17 cellular contexts compared by ENCODE assay signal in the genomic region with DNA sequence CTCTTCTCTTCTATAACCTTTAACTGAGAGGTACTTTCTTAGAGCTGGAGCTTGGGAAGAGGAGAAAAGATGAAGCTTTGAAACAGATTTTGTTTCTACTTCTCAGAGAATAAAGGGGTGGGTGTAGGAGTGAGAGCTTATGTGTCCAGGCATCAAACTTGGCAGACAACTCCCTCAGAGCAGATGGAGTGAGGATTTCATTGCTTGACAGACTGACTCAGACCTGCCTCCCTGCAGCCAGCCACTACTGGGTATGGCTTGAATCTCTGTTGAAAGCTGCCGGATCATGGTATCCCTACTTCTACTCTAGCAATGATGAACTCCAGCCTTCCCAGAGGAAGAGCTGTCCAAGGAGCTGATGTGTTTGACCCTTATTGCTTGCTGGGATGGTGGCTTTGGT. TPM values are rescaled to one million over a fixed set of nuclear protein-coding genes. Genes with fewer than 3 reads are reported as not detected.
"Had no signal": no experiment of that assay in that cellular context is flagged by ENCODE, and none has a peak within 500 bp of the region (broad histone marks: within the 10 kb centered on the region; RNA-seq: fewer than 3 reads in every experiment).

No MANE protein-coding gene starts in this region.

- H3K9me3 ChIP-seq: breast epithelium, left lung, prostate gland, right lobe of liver, spleen, thyroid gland had no signal

- H3K36me3 Mint-ChIP-seq: memory B cell had no signal

- ATAC-seq: left lung; naive thymus-derived CD8-positive, alpha-beta T cell; right lobe of liver had no signal

- H3K4me1 ChIP-seq: breast epithelium, left lung, prostate gland, right lobe of liver, spleen, thyroid gland had no signal

- H3K27ac ChIP-seq: breast epithelium, hepatocyte, left lung, prostate gland, right lobe of liver, spleen, thyroid gland had no signal

- H3K4me3 Mint-ChIP-seq: memory B cell; naive thymus-derived CD8-positive, alpha-beta T cell had no signal

- H3K27me3 ChIP-seq: breast epithelium, right lobe of liver, thyroid gland had no signal

- H3K79me2 ChIP-seq: hepatocyte had no signal

- H3K4me2 ChIP-seq: hepatocyte had no signal

- H3K36me3 ChIP-seq: breast epithelium, left lung, prostate gland, right lobe of liver, spleen, thyroid gland had no signal

- H2AFZ ChIP-seq: hepatocyte had no signal

- DNase-seq: activated CD4-positive, alpha-beta T cell treated with anti-CD3 and anti-CD28 coated beads, Interleukin-2, amount 50 U/mL, for 1 hour; activated CD8-positive, alpha-beta memory T cell treated with anti-CD3 and anti-CD28 coated beads for 24 hours; activated naive CD4-positive, alpha-beta T cell treated with Interleukin-2 at 50 U/mL for 16 hours; aorta; kidney; left lung; naive thymus-derived CD8-positive, alpha-beta T cell; right lobe of liver; spleen; stimulated activated CD4-positive, alpha-beta T cell treated with anti-CD3 and anti-CD28 coated beads, Interleukin-1b, Interleukin-23, amount 100 ng/mL, for 48 hours; SW 1271; thyroid gland had no signal

- H3K4me1 Mint-ChIP-seq: memory B cell; naive thymus-derived CD8-positive, alpha-beta T cell had no signal

- H3K27ac Mint-ChIP-seq: memory B cell; naive thymus-derived CD8-positive, alpha-beta T cell had no signal

- H3K9me3 Mint-ChIP-seq: memory B cell had no signal

- H3K4me3 ChIP-seq: breast epithelium, hepatocyte, left lung, prostate gland, right lobe of liver, spleen, thyroid gland had no signal

RNA-seq across cellular contexts. Expression of a gene that starts 36.7 kb away (rescaled TPM):
- total RNA-seq: naive thymus-derived CD8-positive, alpha-beta T cell; right lobe of liver; T-helper 2 cell treated with Interferon-gamma antibody and Interleukin-4, amounts not matched to agents 100 ng/mL and 5 ng/mL, for 36 hours had no signal
- polyA plus RNA-seq: naive thymus-derived CD8-positive, alpha-beta T cell had no signal
